In the genomic region with DNA sequence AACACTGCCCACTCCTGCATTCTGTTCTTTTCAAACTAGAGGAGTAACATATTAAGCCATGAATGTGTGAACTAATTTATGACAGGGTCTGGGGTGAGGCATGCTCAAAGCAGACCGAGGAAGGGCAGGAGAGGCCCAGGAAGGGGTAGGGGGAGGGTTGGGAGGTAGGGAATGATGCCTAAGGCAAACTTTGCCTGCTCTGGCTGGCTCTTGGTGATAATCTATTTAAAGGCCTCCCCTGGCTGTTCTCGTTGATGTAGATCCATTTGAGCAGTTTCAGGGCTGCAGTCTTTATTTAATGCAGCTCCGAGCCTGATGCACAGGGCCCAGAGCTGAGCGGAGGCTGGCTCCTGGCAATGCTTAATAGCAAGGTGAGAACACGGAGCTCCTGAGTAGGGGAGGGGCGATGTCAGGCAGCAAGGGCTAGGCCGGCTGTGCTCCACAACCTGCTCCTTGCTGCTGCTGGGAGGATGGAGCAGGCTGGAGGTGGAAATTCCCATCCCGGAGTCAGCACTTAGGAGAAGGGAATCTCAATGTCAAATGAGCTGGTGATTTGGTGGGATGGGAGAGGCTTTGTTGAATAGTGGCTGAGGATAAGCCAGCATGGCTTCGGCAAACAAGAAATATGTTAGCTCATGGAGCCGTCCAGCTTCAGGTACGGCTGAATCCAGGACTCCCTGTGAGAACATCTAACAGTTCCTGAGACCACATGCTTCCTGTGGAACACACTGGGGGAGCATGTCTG, we compare ENCODE assay signal across 19 cellular contexts.
DNase-seq lines count a peak whose midpoint lies in the region; ATAC-seq and TF ChIP-seq lines count a peak whose summit lies in the region.
"Had no signal": no experiment of that assay in that cellular context is flagged by ENCODE, and none has a peak within 500 bp of the region (broad histone marks: within the 10 kb centered on the region; RNA-seq: fewer than 3 reads in every experiment).

No MANE protein-coding gene starts in this region.

- intact Hi-C loops in activated B cell treated with CpG ODN at 0.5 μM for 24 hours (cut with micrococcal nuclease): no loop called here

- DNase-seq in ELF-1 (ENCODE audit: low read depth, low spot score) (peak; percentile 82), activated B cell treated with CpG ODN at 0.5 μM for 24 hours (peak; percentile 4), iPS-NIHi7 (ENCODE audit: extremely low spot score) (peak; percentile 15), renal cortical epithelial cell (ENCODE audit: low read depth) (peak; percentile 85), ureter (ENCODE audit: low spot score) (no peak), DMS 273 (lab: John Stamatoyannopoulos, UW; ENCODE audit: unreplicated experiment) (no peak)
- DNase-seq: activated CD4-positive, alpha-beta T cell treated with anti-CD3 and anti-CD28 coated beads, Interleukin-2, amount 10 ng/mL, durations not matched to agents 24 days and 14 days; central memory CD4-positive, alpha-beta T cell; DMS 273 treated with DMSO at 0.1 percent for 48 hours; foreskin fibroblast; Karpas-422; NCI-H1436 treated with DMSO at 0.1 percent for 48 hours; occipital lobe; SHP77 treated with DMSO at 0.1 percent for 48 hours; stimulated activated CD4-positive, alpha-beta T cell treated with anti-CD3 and anti-CD28 coated beads, Interleukin-4, amount 100 ng/mL, for 4 hours had no signal

- POLR2A ChIA-PET in activated B cell treated with CpG ODN at 0.5 μM for 24 hours (lab: Charles Lee): no interaction called here

- H3K4me3 Mint-ChIP-seq in activated B cell treated with CpG ODN at 0.5 μM for 24 hours: no peak overlapping the region
- H3K4me3 Mint-ChIP-seq: activated CD4-positive, alpha-beta T cell treated with anti-CD3 and anti-CD28 coated beads, Interleukin-2, amount 10 ng/mL, durations not matched to agents 24 days and 14 days; memory B cell; T-helper 2 cell treated with Interferon-gamma antibody and Interleukin-4, amounts not matched to agents 5 μg/mL and 100 μg/mL, for 36 hours had no signal

- H3K9me3 Mint-ChIP-seq in activated B cell treated with CpG ODN at 0.5 μM for 24 hours: no peaks in the 10 kb centered on the region
- H3K9me3 Mint-ChIP-seq: activated CD4-positive, alpha-beta T cell treated with anti-CD3 and anti-CD28 coated beads, Interleukin-2, amount 10 ng/mL, durations not matched to agents 24 days and 14 days; memory B cell; T-helper 2 cell treated with Interferon-gamma antibody and Interleukin-4, amounts not matched to agents 5 μg/mL and 100 μg/mL, for 36 hours had no signal

- CTCF ChIA-PET in activated B cell treated with CpG ODN at 0.5 μM for 24 hours (lab: Charles Lee): no interaction called here

- no peaks in the 10 kb centered on the region for H3K4me1 Mint-ChIP-seq in activated B cell treated with CpG ODN at 0.5 μM for 24 hours

- peaks cover 54% of the 10 kb centered on the region for H3K27me3 Mint-ChIP-seq in activated B cell treated with CpG ODN at 0.5 μM for 24 hours

- H3K36me3 Mint-ChIP-seq in activated B cell treated with CpG ODN at 0.5 μM for 24 hours (ENCODE audit: low read depth): no peaks in the 10 kb centered on the region
- H3K36me3 Mint-ChIP-seq: memory B cell had no signal

- ATAC-seq in activated B cell treated with CpG ODN at 0.5 μM for 24 hours (ENCODE audit: low read depth) (no peak), HG03095 (IDR thresholded peaks at IDR 0.05; ENCODE audit: unreplicated experiment) (no peak), GM18873 (IDR thresholded peaks at IDR 0.05; ENCODE audit: low FRiP score, unreplicated experiment) (no peak)

- TF ChIP-seq CTCF in activated B cell treated with CpG ODN at 0.5 μM for 24 hours (IDR thresholded peaks at IDR 0.05): no peak

- H3K27ac Mint-ChIP-seq in activated B cell treated with CpG ODN at 0.5 μM for 24 hours: no peak overlapping the region
- H3K27ac Mint-ChIP-seq: activated CD4-positive, alpha-beta T cell treated with anti-CD3 and anti-CD28 coated beads, Interleukin-2, amount 10 ng/mL, durations not matched to agents 24 days and 14 days; memory B cell; T-helper 2 cell treated with Interferon-gamma antibody and Interleukin-4, amounts not matched to agents 5 μg/mL and 100 μg/mL, for 36 hours had no signal

Comparison
In these comparisons a context has a peak if more than half of its experiments do, and no peak if none do; other contexts are left out.
1. DNase-seq: peak in ELF-1 (single experiment), activated B cell treated with CpG ODN at 0.5 μM for 24 hours (single experiment), iPS-NIHi7 (single experiment) and renal cortical epithelial cell (single experiment); none in ureter (single experiment) and DMS 273 (single experiment).